In genomic region chr16:90023078-90023447, GRCh38 we compare ENCODE assay signal across 8 cellular contexts. TPM values are rescaled to one million over a fixed set of nuclear protein-coding genes. Genes with fewer than 3 reads are reported as not detected.
DNase-seq lines count a peak whose midpoint lies in the region; ATAC-seq lines count a peak whose summit lies in the region.

No MANE protein-coding gene starts in this region.

- ATAC-seq in HG03342 (IDR thresholded peaks at IDR 0.05; ENCODE audit: unreplicated experiment), result no peak

- no peak overlapping the region for H3K23ac ChIP-seq in mesenchymal stem cell (ENCODE audit: low read length in 2 of 2)

- H3K27me3 Mint-ChIP-seq in activated naive CD4-positive, alpha-beta T cell treated with anti-CD3 and anti-CD28 coated beads, Interleukin-2, amount 50 U/mL, for 24 hours, result peaks cover 2% of the 10 kb centered on the region

- peak overlapping the region; percentile 74 for H2AFZ ChIP-seq in mesenchymal stem cell (ENCODE audit: low read depth, low read length)

- peak overlapping the region; percentile 77 for H3K27ac ChIP-seq in caudate nucleus (ENCODE audit: low read depth, low read length)
- H3K27ac ChIP-seq in mesenchymal stem cell (ENCODE audit: low read length, poor library complexity, severe bottlenecking), result no peak overlapping the region

- no peak overlapping the region for H4K91ac ChIP-seq in mesenchymal stem cell (ENCODE audit: low read length)

- H3K14ac ChIP-seq in mesenchymal stem cell (ENCODE audit: low read length in 2 of 2), result no peak overlapping the region

- WGBS in mesenchymal stem cell, result 82% methylated on average over 7 of the region's 7 CpGs

- peaks cover 22% of the 10 kb centered on the region for H3K4me1 ChIP-seq in mesenchymal stem cell (ENCODE audit: control insufficient read depth, insufficient read depth, low read depth, low read length)

- DNase-seq in activated naive CD4-positive, alpha-beta T cell treated with Interleukin-2 at 50 U/mL for 16 hours, result no peak
- no peak for DNase-seq in caudate nucleus (lab: John Stamatoyannopoulos, UW)
- no peak for DNase-seq in mesenchymal stem cell
- DNase-seq in NCI-H69 (lab: John Stamatoyannopoulos, UW), result no peak
- DNase-seq in hippocampal formation (lab: John Stamatoyannopoulos, UW), result no peak
- DNase-seq in inferior parietal cortex (ENCODE audit: extremely low spot score), result no peak

- no peak overlapping the region for H2AK5ac ChIP-seq in mesenchymal stem cell (ENCODE audit: low read length, severe bottlenecking)

- H3K36me3 ChIP-seq in mesenchymal stem cell (ENCODE audit: control insufficient read depth in 1 of 2, insufficient read depth in 2 of 2, low read depth in 1 of 2, low read length in 2 of 2), result peaks cover 3 to 7% of the 10 kb centered on the region in 2 experiments

- H3K79me1 ChIP-seq in mesenchymal stem cell (replicated peaks; ENCODE audit: low read length, poor library complexity, severe bottlenecking), result peaks cover 8% of the 10 kb centered on the region

- H3K4me3 Mint-ChIP-seq in activated naive CD4-positive, alpha-beta T cell treated with anti-CD3 and anti-CD28 coated beads, Interleukin-2, amount 50 U/mL, for 24 hours, result peak overlapping the region; percentile 83

- H3K4me2 ChIP-seq in mesenchymal stem cell (ENCODE audit: low read length, poor library complexity, severe bottlenecking), result peak overlapping the region; percentile 76

- peak overlapping the region; percentile 97 for H3K9ac ChIP-seq in mesenchymal stem cell (ENCODE audit: low read length)

- H3K27ac Mint-ChIP-seq in activated naive CD4-positive, alpha-beta T cell treated with anti-CD3 and anti-CD28 coated beads, Interleukin-2, amount 50 U/mL, for 24 hours, result no peak overlapping the region

- no peak overlapping the region for H2BK15ac ChIP-seq in mesenchymal stem cell (ENCODE audit: low read depth, poor library complexity, severe bottlenecking)

- no peak overlapping the region for H2BK120ac ChIP-seq in mesenchymal stem cell (ENCODE audit: low read depth, low read length)

- H2BK12ac ChIP-seq in mesenchymal stem cell (ENCODE audit: low read length in 2 of 2), result no peak overlapping the region

- H3K4me3 ChIP-seq in mesenchymal stem cell (ENCODE audit: insufficient read depth in 1 of 2, low read depth in 1 of 2, low read length in 2 of 2), result peak overlapping the region; percentile 55 to 95

- H4K8ac ChIP-seq in mesenchymal stem cell (ENCODE audit: low read length), result no peak overlapping the region

- no peaks in the 10 kb centered on the region for H3K9me3 ChIP-seq in mesenchymal stem cell (ENCODE audit: control insufficient read depth, low read length)

- no peak overlapping the region for H3K4ac ChIP-seq in mesenchymal stem cell (ENCODE audit: low read depth in 1 of 2, low read length in 2 of 2)

- no peaks in the 10 kb centered on the region for H3K36me3 Mint-ChIP-seq in activated naive CD4-positive, alpha-beta T cell treated with anti-CD3 and anti-CD28 coated beads, Interleukin-2, amount 50 U/mL, for 24 hours

- H2BK5ac ChIP-seq in mesenchymal stem cell (ENCODE audit: low read depth, low read length, poor library complexity, severe bottlenecking), result no peak overlapping the region

- peaks cover 6% of the 10 kb centered on the region for H3K9me3 Mint-ChIP-seq in activated naive CD4-positive, alpha-beta T cell treated with anti-CD3 and anti-CD28 coated beads, Interleukin-2, amount 50 U/mL, for 24 hours

- H3K4me1 Mint-ChIP-seq in activated naive CD4-positive, alpha-beta T cell treated with anti-CD3 and anti-CD28 coated beads, Interleukin-2, amount 50 U/mL, for 24 hours, result peaks cover 27% of the 10 kb centered on the region

- H3K27me3 ChIP-seq in mesenchymal stem cell (ENCODE audit: control insufficient read depth in 1 of 2, insufficient read depth in 1 of 2, low read length in 2 of 2), result no peaks in the 10 kb centered on the region

- no peak overlapping the region for H3K18ac ChIP-seq in mesenchymal stem cell (ENCODE audit: low read depth in 1 of 2, low read length in 2 of 2)

RNA-seq across cellular contexts. Expression of gene DBNDD1, which starts 3.8 kb away (rescaled TPM):
- 5.6 TPM for polyA plus RNA-seq in mesenchymal stem cell (2013, experiment 1 of 2)
- polyA plus RNA-seq in mesenchymal stem cell (2013, experiment 2 of 2), result 5.2 TPM

RNA-seq across cellular contexts. Expression of gene PRDM7, which starts 54.1 kb away (rescaled TPM):
- not detected for polyA plus RNA-seq in mesenchymal stem cell (2013, experiment 1 of 2)
- not detected for polyA plus RNA-seq in mesenchymal stem cell (2013, experiment 2 of 2)
